22 cellular contexts compared by ENCODE assay signal in the genomic region with DNA sequence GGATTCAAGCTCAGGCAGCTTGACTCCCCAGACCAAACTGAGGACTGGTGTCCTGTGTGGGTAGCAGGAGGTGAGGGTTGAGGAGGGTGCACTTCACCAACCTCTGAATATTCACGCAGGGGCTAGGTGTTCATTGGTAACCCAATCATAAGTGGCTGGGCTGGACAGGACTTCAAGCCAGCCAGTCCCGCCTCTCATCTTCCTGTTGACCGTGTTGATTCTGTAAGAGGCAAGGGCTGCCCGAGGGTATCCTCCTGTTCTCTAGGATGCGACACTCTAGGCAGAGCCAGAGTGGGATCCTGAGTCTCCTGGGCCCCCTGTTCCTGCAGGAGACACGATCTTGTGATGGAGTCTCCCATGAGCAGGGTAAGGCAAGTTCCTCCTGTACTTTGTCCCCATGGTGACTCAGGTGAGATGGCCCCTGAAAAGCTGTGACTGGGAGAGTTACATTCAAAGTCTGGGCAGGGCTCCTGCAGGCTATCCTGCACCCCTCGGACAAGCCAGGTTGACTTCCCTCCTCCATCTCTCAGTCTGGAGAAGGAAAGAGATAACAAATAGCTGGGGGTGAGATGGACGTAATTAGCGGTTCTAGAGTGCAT. TPM values are rescaled to one million over a fixed set of nuclear protein-coding genes. Genes with fewer than 3 reads are reported as not detected.
DNase-seq lines count a peak whose midpoint lies in the region; ATAC-seq and TF ChIP-seq lines count a peak whose summit lies in the region.
"Had no signal": no experiment of that assay in that cellular context is flagged by ENCODE, and none has a peak within 500 bp of the region (broad histone marks: within the 10 kb centered on the region; RNA-seq: fewer than 3 reads in every experiment).

No MANE protein-coding gene starts in this region.

- POLR2A ChIA-PET in CD8-positive, alpha-beta T cell (lab: Charles Lee), result interaction anchor here (0.9 to 2.4 kb wide), 6 partner anchors 10 to 132 kb away, joined by 3 to 24 read pairs (median 6); no protein-coding TSS in a partner anchor
- POLR2A ChIA-PET in WTC11 (lab: Charles Lee), result no interaction called here

- H3K4me3 Mint-ChIP-seq in CD4-positive, CD25-positive, alpha-beta regulatory T cell, result no peak overlapping the region
- no peak overlapping the region for H3K4me3 Mint-ChIP-seq in CD8-positive, alpha-beta T cell
- H3K4me3 Mint-ChIP-seq in activated naive CD8-positive, alpha-beta T cell treated with anti-CD3 and anti-CD28 coated beads for 36 hours, result no peak overlapping the region
- H3K4me3 Mint-ChIP-seq in WTC11, result no peak overlapping the region

- intact Hi-C loops in CD8-positive, alpha-beta T cell (cut with DNase I, micrococcal nuclease), result loop anchor here (2.0 to 10.0 kb wide), 4 partner anchors 17 to 1035 kb away; partner anchors contain the start of gene ANO10 (in 1 of the 2)
- intact Hi-C loops in mucosa of descending colon (cut with DNase I, micrococcal nuclease), result loop anchor here in 1 of 2 donors (5.0 kb wide), 1 partner anchor 123 kb away; the partner anchor contains the start of gene SNRK
- intact Hi-C loops in tibial artery (cut with DNase I; ENCODE audit: low total_unique reads), result no loop called here

- H3K27me3 ChIP-seq in CD4-positive, CD25-positive, alpha-beta regulatory T cell (ENCODE audit: control insufficient read depth, insufficient read depth, low read length), result no peaks in the 10 kb centered on the region
- no peaks in the 10 kb centered on the region for H3K27me3 ChIP-seq in CD8-positive, alpha-beta T cell (ENCODE audit: insufficient read depth, low read length)
- no peaks in the 10 kb centered on the region for H3K27me3 ChIP-seq in tibial artery
- H3K27me3 ChIP-seq: BLaER1 treated with 17β-estradiol and CSF1 and Interleukin-3, amounts not matched to agents 10 nM and 100 nM had no signal

- peaks cover 5% of the 10 kb centered on the region for H3K36me3 Mint-ChIP-seq in CD4-positive, CD25-positive, alpha-beta regulatory T cell
- peaks cover 7% of the 10 kb centered on the region for H3K36me3 Mint-ChIP-seq in CD8-positive, alpha-beta T cell
- peaks cover 12% of the 10 kb centered on the region for H3K36me3 Mint-ChIP-seq in activated naive CD8-positive, alpha-beta T cell treated with anti-CD3 and anti-CD28 coated beads for 36 hours
- H3K36me3 Mint-ChIP-seq in WTC11, result peaks cover 8% of the 10 kb centered on the region

- no peak overlapping the region for H3K4me3 ChIP-seq in CD4-positive, CD25-positive, alpha-beta regulatory T cell (ENCODE audit: low read depth, low read length)
- no peak overlapping the region for H3K4me3 ChIP-seq in CD8-positive, alpha-beta T cell (ENCODE audit: low read depth, low read length)
- H3K4me3 ChIP-seq in mucosa of descending colon (no peak overlapping the region), tibial artery (no peak overlapping the region)
- H3K4me3 ChIP-seq: BLaER1 treated with 17β-estradiol and CSF1 and Interleukin-3, amounts not matched to agents 10 nM and 100 nM; HAP-1; left ventricle myocardium inferior; skin epidermis had no signal

- H3K9me3 Mint-ChIP-seq in CD4-positive, CD25-positive, alpha-beta regulatory T cell, result peaks cover 0 to 17% (median 9%) of the 10 kb centered on the region in 7 donors
- peaks cover 13% of the 10 kb centered on the region for H3K9me3 Mint-ChIP-seq in CD8-positive, alpha-beta T cell
- peaks cover 15% of the 10 kb centered on the region for H3K9me3 Mint-ChIP-seq in activated naive CD8-positive, alpha-beta T cell treated with anti-CD3 and anti-CD28 coated beads for 36 hours
- peaks cover 19% of the 10 kb centered on the region for H3K9me3 Mint-ChIP-seq in WTC11

- H3K4me1 ChIP-seq in CD4-positive, CD25-positive, alpha-beta regulatory T cell (ENCODE audit: control insufficient read depth, insufficient read depth, low read length, poor library complexity, severe bottlenecking), result peaks cover 24% of the 10 kb centered on the region
- H3K4me1 ChIP-seq in CD8-positive, alpha-beta T cell (ENCODE audit: insufficient read depth, low read length), result peaks cover 26% of the 10 kb centered on the region
- H3K4me1 ChIP-seq in mucosa of descending colon (ENCODE audit: low read depth) (no peaks in the 10 kb centered on the region), tibial artery (peaks cover 0 to 10% (median 6%) of the 10 kb centered on the region in 4 donors)
- H3K4me1 ChIP-seq: HAP-1 had no signal

- DNase-seq in CD4-positive, CD25-positive, alpha-beta regulatory T cell, result no peak
- DNase-seq in CD8-positive, alpha-beta T cell, result no peak
- no peak for DNase-seq in activated naive CD8-positive, alpha-beta T cell treated with anti-CD3 and anti-CD28 coated beads for 36 hours
- DNase-seq in mucosa of descending colon, result no peak
- DNase-seq in DMS 273 (lab: John Stamatoyannopoulos, UW; ENCODE audit: unreplicated experiment), result no peak
- DNase-seq in tibial artery, result no peak
- DNase-seq in WTC11 (ENCODE audit: low spot score), result no peak
- DNase-seq: activated T-cell treated with anti-CD3 and anti-CD28 coated beads, Interleukin-2, amount 50 U/mL, for 72 hours; dermis blood vessel endothelial cell; left ventricle myocardium inferior; naive B cell; NCI-H1092 treated with DMSO at 0.1 percent for 48 hours; NCI-H2029 treated with DMSO at 0.1 percent for 48 hours; NCI-H226; NCI-H69; stimulated activated CD4-positive, alpha-beta T cell treated with anti-CD3 and anti-CD28 coated beads, Interleukin-1b, Interleukin-23, amount 100 ng/mL, for 48 hours; stimulated activated CD8-positive, alpha-beta memory T cell treated with anti-CD3 and anti-CD28 coated beads, Interleukin-4, amount 100 ng/mL, for 48 hours; SW 1271; trophoblast cell had no signal

- no peaks in the 10 kb centered on the region for H3K27me3 Mint-ChIP-seq in CD4-positive, CD25-positive, alpha-beta regulatory T cell
- no peaks in the 10 kb centered on the region for H3K27me3 Mint-ChIP-seq in CD8-positive, alpha-beta T cell (ENCODE audit: low read depth)
- no peaks in the 10 kb centered on the region for H3K27me3 Mint-ChIP-seq in activated naive CD8-positive, alpha-beta T cell treated with anti-CD3 and anti-CD28 coated beads for 36 hours
- H3K27me3 Mint-ChIP-seq in WTC11 (ENCODE audit: low read depth), result peaks cover 4% of the 10 kb centered on the region; the same call in 1 of the 2 replicates
- H3K27me3 Mint-ChIP-seq: naive B cell had no signal

- H3K9me3 ChIP-seq in CD4-positive, CD25-positive, alpha-beta regulatory T cell (ENCODE audit: control insufficient read depth in 2 of 2, low read length in 2 of 2), result peaks cover 9 to 16% of the 10 kb centered on the region in 2 experiments
- no peaks in the 10 kb centered on the region for H3K9me3 ChIP-seq in CD8-positive, alpha-beta T cell (ENCODE audit: low read length)
- H3K9me3 ChIP-seq in mucosa of descending colon (peaks cover 9% of the 10 kb centered on the region), tibial artery (peaks cover 0 to 12% (median 3%) of the 10 kb centered on the region in 3 donors)
- H3K9me3 ChIP-seq: HAP-1 had no signal

- CTCF ChIA-PET in CD8-positive, alpha-beta T cell (lab: Charles Lee), result interaction anchor here (0.9 to 5.1 kb wide), 12 partner anchors 13 to 339 kb away, joined by 3 to 62 read pairs (median 21); partner anchors contain the start of gene SNRK
- CTCF ChIA-PET in WTC11 (lab: Charles Lee), result no interaction called here

- TF ChIP-seq CTCF in CD8-positive, alpha-beta T cell (IDR thresholded peaks at IDR 0.05), result no peak
- TF ChIP-seq CTCF in mucosa of descending colon (IDR thresholded peaks at IDR 0.05) (no peak), tibial artery (IDR thresholded peaks at IDR 0.05) (no peak), WTC11 (IDR thresholded peaks at IDR 0.05) (no peak)

- ATAC-seq in CD4-positive, CD25-positive, alpha-beta regulatory T cell (ENCODE audit: low read depth in 2 of 2), result no peak
- ATAC-seq in CD8-positive, alpha-beta T cell, result no peak
- ATAC-seq in mucosa of descending colon, result peak; percentile 50
- ATAC-seq in WTC11, result no peak

- H3K27ac ChIP-seq in CD4-positive, CD25-positive, alpha-beta regulatory T cell (ENCODE audit: insufficient read depth, low read length, poor library complexity, severe bottlenecking), result peak overlapping the region; percentile 70
- peak overlapping the region; percentile 64 for H3K27ac ChIP-seq in CD8-positive, alpha-beta T cell (ENCODE audit: low read depth, low read length)
- H3K27ac ChIP-seq in tibial artery, result no peak overlapping the region
- H3K27ac ChIP-seq: BLaER1 treated with 17β-estradiol and CSF1 and Interleukin-3, amounts not matched to agents 10 nM and 100 nM; left ventricle myocardium inferior had no signal

- no peaks in the 10 kb centered on the region for H3K36me3 ChIP-seq in CD4-positive, CD25-positive, alpha-beta regulatory T cell (ENCODE audit: control insufficient read depth, insufficient read depth, low read length)
- H3K36me3 ChIP-seq in CD8-positive, alpha-beta T cell (ENCODE audit: insufficient read depth, low read length), result no peaks in the 10 kb centered on the region
- H3K36me3 ChIP-seq in mucosa of descending colon (ENCODE audit: low read depth), result no peaks in the 10 kb centered on the region
- peaks cover 0 to 4% (median 0%) of the 10 kb centered on the region in 3 donors for H3K36me3 ChIP-seq in tibial artery
- H3K36me3 ChIP-seq: BLaER1 treated with 17β-estradiol and CSF1 and Interleukin-3, amounts not matched to agents 10 nM and 100 nM; HAP-1; left ventricle myocardium inferior had no signal

- H3K27ac Mint-ChIP-seq in CD4-positive, CD25-positive, alpha-beta regulatory T cell, result peak overlapping the region in 2 of 3 donors; percentile 96 to 98
- H3K27ac Mint-ChIP-seq in CD8-positive, alpha-beta T cell, result peak overlapping the region; percentile 100
- peak overlapping the region; percentile 93 for H3K27ac Mint-ChIP-seq in activated naive CD8-positive, alpha-beta T cell treated with anti-CD3 and anti-CD28 coated beads for 36 hours
- no peak overlapping the region for H3K27ac Mint-ChIP-seq in WTC11
- H3K27ac Mint-ChIP-seq: naive B cell had no signal

- H3K4me1 Mint-ChIP-seq in CD4-positive, CD25-positive, alpha-beta regulatory T cell, result peaks cover 14 to 27% (median 20%) of the 10 kb centered on the region in 4 donors
- H3K4me1 Mint-ChIP-seq in CD8-positive, alpha-beta T cell (ENCODE audit: low read depth), result peaks cover 28% of the 10 kb centered on the region
- H3K4me1 Mint-ChIP-seq in activated naive CD8-positive, alpha-beta T cell treated with anti-CD3 and anti-CD28 coated beads for 36 hours, result peaks cover 25% of the 10 kb centered on the region
- peaks cover 21% of the 10 kb centered on the region for H3K4me1 Mint-ChIP-seq in WTC11

TF ChIP-seq in WTC11, 78 proteins besides CTCF, POLR2A, EP300 and RAD21 (continues in another document):
- no peak for TF ChIP-seq NR3C1 (CRISPR knock-in tag; conservative IDR thresholded peaks at IDR 0.05; ENCODE audit: low read depth)

RNA-seq across cellular contexts. Expression of gene POMGNT2, which starts 58.1 kb away (rescaled TPM):
- total RNA-seq in CD4-positive, CD25-positive, alpha-beta regulatory T cell, result 2.0 TPM
- 1 to 10 TPM; 1.7 to 6.3 (median 4.1) TPM for polyA plus RNA-seq in CD4-positive, CD25-positive, alpha-beta regulatory T cell
- 10 to 100 TPM in 1 of 2 experiments, 1 to 10 TPM in 1; 9.8 to 11.0 TPM for total RNA-seq in CD8-positive, alpha-beta T cell
- 10 to 100 TPM; 12.1 to 13.3 TPM for total RNA-seq in activated naive CD8-positive, alpha-beta T cell treated with anti-CD3 and anti-CD28 coated beads for 36 hours
- total RNA-seq in mucosa of descending colon (10 to 100 TPM in 1 of 3 donors, 1 to 10 TPM in 2; 2.8 to 12.6 (median 4.9) TPM), WTC11 (2021) (12.5 to 17.0 TPM (median 16.4 TPM) in 3 replicates)

Comparison
In these comparisons a context has a peak if more than half of its experiments do, and no peak if none do; other contexts are left out.
1. H3K27ac ChIP-seq: peak in CD4-positive, CD25-positive, alpha-beta regulatory T cell (single experiment) and CD8-positive, alpha-beta T cell (single experiment); none in tibial artery (0 of 2).